ENCODE assay signal across 27 cellular contexts in genomic region chr6:158987657-158988056, GRCh38. TPM values are rescaled to one million over a fixed set of nuclear protein-coding genes. Genes with fewer than 3 reads are reported as not detected.
"Had no signal": no experiment of that assay in that cellular context is flagged by ENCODE, and none has a peak within 500 bp of the region (broad histone marks: within the 10 kb centered on the region; RNA-seq: fewer than 3 reads in every experiment).

No MANE protein-coding gene starts in this region.

- H3K27me3 ChIP-seq: hepatocyte, neural progenitor cell, neutrophil, right atrium auricular region, right lobe of liver, stomach, testis, thyroid gland, transverse colon, upper lobe of right lung had no signal

- H3K4me1 ChIP-seq: left ventricle myocardium inferior, neural progenitor cell, right atrium auricular region, right lobe of liver, stomach, testis, thyroid gland, transverse colon, upper lobe of right lung had no signal

- H3K4me1 Mint-ChIP-seq: mesothelial cell of epicardium, naive B cell, nephron progenitor cell, neural progenitor cell had no signal

- DNase-seq: islet precursor cell; left ventricle myocardium inferior; mesendoderm; naive B cell; natural killer cell; nephron progenitor cell; occipital lobe; right lobe of liver; stimulated activated CD4-positive, alpha-beta T cell treated with anti-CD3 and anti-CD28 coated beads, Interleukin-2, amount 100 ng/mL, for 24 hours; stimulated activated CD4-positive, alpha-beta T cell treated with anti-CD3 and anti-CD28 coated beads, Interleukin-4, amount 100 ng/mL, for 1 hour; stimulated activated naive CD4-positive, alpha-beta T cell; stomach; testis; thyroid gland; transverse colon; upper lobe of right lung had no signal

- H3K27ac Mint-ChIP-seq: mesothelial cell of epicardium, natural killer cell, nephron progenitor cell, neural progenitor cell, progenitor cell of endocrine pancreas had no signal

- H3K9me3 ChIP-seq: neutrophil, right lobe of liver, testis, thyroid gland, transverse colon, upper lobe of right lung had no signal

- H3K9ac ChIP-seq: neural progenitor cell had no signal

- H3K4me2 ChIP-seq: hepatocyte, neural progenitor cell, smooth muscle cell had no signal

- H3K27ac ChIP-seq: hepatocyte, left ventricle myocardium inferior, neural progenitor cell, neutrophil, right atrium auricular region, right lobe of liver, stomach, testis, thyroid gland, transverse colon, upper lobe of right lung had no signal

- H3K27me3 Mint-ChIP-seq: naive B cell, progenitor cell of endocrine pancreas had no signal

- H3K4me3 ChIP-seq: hepatocyte, left ventricle myocardium inferior, lung, neural progenitor cell, right atrium auricular region, right lobe of liver, smooth muscle cell, stomach, testis, thyroid gland, transverse colon, upper lobe of right lung had no signal

- ATAC-seq: natural killer cell, right lobe of liver, upper lobe of right lung had no signal

- H2AFZ ChIP-seq: hepatocyte, neural progenitor cell had no signal

- H3K79me2 ChIP-seq: hepatocyte had no signal

- FAIRE-seq: urothelium cell line had no signal

- H3K4me3 Mint-ChIP-seq: mesothelial cell of epicardium, naive B cell, natural killer cell, nephron progenitor cell, neural progenitor cell had no signal

- H3K36me3 ChIP-seq: left ventricle myocardium inferior, neural progenitor cell, neutrophil, right atrium auricular region, right lobe of liver, thyroid gland, upper lobe of right lung had no signal

RNA-seq across cellular contexts. Expression of gene TAGAP, which starts 57.1 kb away (rescaled TPM):
- total RNA-seq: osteocyte, progenitor cell of endocrine pancreas, pulmonary artery endothelial cell, smooth muscle cell had no signal
- polyA plus RNA-seq: smooth muscle cell had no signal
